1 cellular context compared by ENCODE assay signal in the genomic region with DNA sequence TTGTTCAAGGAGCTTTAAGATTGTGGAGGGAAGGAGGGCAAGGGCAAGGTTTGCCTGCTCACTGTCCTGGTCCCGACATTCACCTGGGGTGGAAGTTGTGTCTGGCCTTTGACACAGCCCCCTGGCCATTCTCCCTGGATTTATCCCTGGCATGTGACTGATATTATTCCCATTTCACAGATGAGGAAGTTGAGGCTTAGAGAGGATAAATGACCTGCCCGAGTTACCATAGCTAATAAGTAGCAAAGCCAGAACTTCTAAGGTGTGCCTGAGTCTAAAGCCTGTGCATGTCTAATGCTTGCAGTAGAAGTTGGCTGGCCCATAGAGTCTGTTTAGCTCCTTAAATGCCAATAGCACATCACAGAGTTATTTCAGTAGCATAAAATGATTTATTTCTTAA.
TF ChIP-seq lines count a peak whose summit lies in the region.

No MANE protein-coding gene starts in this region.

TF ChIP-seq in H1, 55 proteins besides CTCF, POLR2A, EP300 and RAD21:
- no peak for TF ChIP-seq CHD1 (IDR thresholded peaks at IDR 0.05; ENCODE audit: low read depth, low read length)
- 0 out of 2 replicates have a peak, but pooled peaks have one; percentile 29 for TF ChIP-seq KDM1A (IDR thresholded peaks at IDR 0.05; ENCODE audit: borderline replicate concordance, low read length)
- TF ChIP-seq TCF12 (IDR thresholded peaks at IDR 0.05; ENCODE audit: low read depth, low read length) = no peak
